In the genomic region with DNA sequence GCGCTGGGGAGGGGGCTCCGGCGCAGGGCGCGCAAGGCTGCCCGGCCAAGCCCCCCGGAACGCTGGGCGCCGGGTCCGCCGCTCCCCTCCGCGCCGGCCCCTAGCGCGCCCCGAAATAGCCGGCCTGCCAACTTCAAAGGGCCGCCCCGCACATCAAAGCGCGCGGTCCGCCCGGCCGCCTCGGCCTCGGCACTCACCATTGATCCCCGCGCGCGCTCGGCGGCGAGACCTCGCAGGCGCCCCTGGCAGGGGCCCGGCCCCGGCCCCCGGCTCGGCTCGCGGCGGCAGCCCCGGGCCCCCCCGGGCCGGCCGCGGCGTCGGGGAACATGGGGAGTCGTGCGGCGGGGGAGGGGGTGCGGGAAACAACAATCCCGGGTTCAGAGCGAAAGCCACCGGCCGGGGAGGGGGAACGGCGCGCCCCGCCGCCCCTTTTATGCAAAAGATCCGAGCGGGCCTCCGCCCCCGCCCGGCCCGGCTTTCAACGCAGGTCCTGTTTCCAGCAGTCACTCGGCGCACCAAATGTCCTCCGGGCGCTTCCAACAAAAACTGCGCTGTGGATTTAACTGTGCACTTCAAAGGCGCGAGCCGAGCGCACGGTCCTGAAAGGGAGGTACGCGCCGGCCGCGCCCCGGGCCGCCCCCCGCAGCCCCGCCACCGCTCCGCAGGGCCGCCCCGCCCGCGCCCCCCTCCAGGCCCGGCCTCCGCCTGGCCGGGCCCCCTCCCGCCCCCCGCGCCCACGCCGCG, we compare ENCODE assay signal across 8 cellular contexts. TPM values are rescaled to one million over a fixed set of nuclear protein-coding genes. Genes with fewer than 3 reads are reported as not detected.
DNase-seq lines count a peak whose midpoint lies in the region; ATAC-seq and TF ChIP-seq lines count a peak whose summit lies in the region.

No MANE protein-coding gene starts in this region.

- POLR2A ChIA-PET in AG04450 (lab: Yijun Ruan, JAX), result interaction anchor here (0.7 kb wide), 1 partner anchor 30 kb away, joined by 3 read pairs; no protein-coding TSS in a partner anchor

- peak overlapping the region; percentile 90 for H3K9ac ChIP-seq in KMS-11

- H3K27ac Mint-ChIP-seq in activated naive CD4-positive, alpha-beta T cell treated with anti-CD3 and anti-CD28 coated beads, Interleukin-2, amount 50 U/mL, for 24 hours, result no peak overlapping the region

- H3K4me1 Mint-ChIP-seq in activated naive CD4-positive, alpha-beta T cell treated with anti-CD3 and anti-CD28 coated beads, Interleukin-2, amount 50 U/mL, for 24 hours, result peaks cover 37% of the 10 kb centered on the region

- H4K20me1 ChIP-seq in KMS-11 (ENCODE audit: insufficient read depth), result no peaks in the 10 kb centered on the region

- H3K79me2 ChIP-seq in KMS-11 (ENCODE audit: insufficient read depth, low read depth), result peaks cover 15% of the 10 kb centered on the region; the same call in 1 of the 2 replicates

- CTCF ChIA-PET in AG04450 (lab: Charles Lee), result interaction anchor here (0.6 kb wide), 1 partner anchor 262 kb away, joined by 14 read pairs; no protein-coding TSS in a partner anchor

- peak overlapping the region; percentile 96 for H3K27ac ChIP-seq in AG04450 (ENCODE audit: low read depth, low read length)
- peak overlapping the region; percentile 95 for H3K27ac ChIP-seq in KMS-11
- peak overlapping the region; percentile 98 for H3K27ac ChIP-seq in SJSA1

- H3K36me3 ChIP-seq in KMS-11 (ENCODE audit: insufficient read depth), result no peaks in the 10 kb centered on the region
- H3K36me3 ChIP-seq in SJSA1, result peaks cover 16% of the 10 kb centered on the region

- no peaks in the 10 kb centered on the region for H3K27me3 Mint-ChIP-seq in activated naive CD4-positive, alpha-beta T cell treated with anti-CD3 and anti-CD28 coated beads, Interleukin-2, amount 50 U/mL, for 24 hours

- H3K4me1 ChIP-seq in KMS-11 (ENCODE audit: low read depth, poor library complexity, severe bottlenecking) (peaks cover 20% of the 10 kb centered on the region), SJSA1 (replicated peaks) (peaks cover 34% of the 10 kb centered on the region)

- H2AFZ ChIP-seq in KMS-11 (ENCODE audit: low read depth), result peak overlapping the region; percentile 91

- H3K36me3 Mint-ChIP-seq in activated naive CD4-positive, alpha-beta T cell treated with anti-CD3 and anti-CD28 coated beads, Interleukin-2, amount 50 U/mL, for 24 hours, result no peaks in the 10 kb centered on the region

- H3K4me3 Mint-ChIP-seq in activated naive CD4-positive, alpha-beta T cell treated with anti-CD3 and anti-CD28 coated beads, Interleukin-2, amount 50 U/mL, for 24 hours, result peak overlapping the region; percentile 83

- peak overlapping the region; percentile 67 for H3K4me3 ChIP-seq in AG04450 (ENCODE audit: low read depth, low read length)
- H3K4me3 ChIP-seq in KMS-11 (IDR thresholded peaks at IDR 0.05; ENCODE audit: insufficient read depth, low read depth, low read length), result no peak overlapping the region
- H3K4me3 ChIP-seq in SJSA1, result peak overlapping the region; percentile 85

- ATAC-seq in GM19395 (IDR thresholded peaks at IDR 0.05; ENCODE audit: unreplicated experiment), result peak; percentile 38

- H3K9me3 Mint-ChIP-seq in activated naive CD4-positive, alpha-beta T cell treated with anti-CD3 and anti-CD28 coated beads, Interleukin-2, amount 50 U/mL, for 24 hours, result no peaks in the 10 kb centered on the region

- H3K9me3 ChIP-seq in AG04450 (ENCODE audit: control insufficient read depth, insufficient read depth, low read length), result no peaks in the 10 kb centered on the region; the same call in 1 of the 2 replicates
- no peaks in the 10 kb centered on the region for H3K9me3 ChIP-seq in SJSA1 (replicated peaks)

- DNase-seq in AG04450 (ENCODE audit: low read depth, low spot score) (peak; percentile 54), SJSA1 (ENCODE audit: low read depth in 1 of 2, low spot score in 2 of 2) (peak; percentile 65 to 90), globus pallidus (ENCODE audit: low spot score) (peak; percentile 66), nucleus accumbens (lab: John Stamatoyannopoulos, UW) (peak in 49 of 56 donors; percentile 21 to 82 (median 54)), stromal cell of bone marrow (ENCODE audit: low read depth) (peak; percentile 65)

- H3K4me2 ChIP-seq in KMS-11, result 0 out of 2 replicates have a peak overlapping the region, but pooled peaks have one; percentile 39

- TF ChIP-seq CTCF in AG04450 (IDR thresholded peaks at IDR 0.05; ENCODE audit: low read depth, low read length) (no peak), KMS-11 (conservative IDR thresholded peaks at IDR 0.05; ENCODE audit: low read depth, low read length) (no peak)

- H3K27me3 ChIP-seq in AG04450 (ENCODE audit: control insufficient read depth, insufficient read depth, low read length) (peaks cover 11% of the 10 kb centered on the region), KMS-11 (ENCODE audit: insufficient read depth, low read depth) (no peaks in the 10 kb centered on the region; the same call in 1 of the 2 replicates), SJSA1 (replicated peaks) (no peaks in the 10 kb centered on the region)

RNA-seq across cellular contexts. Expression of a gene that starts 0.6 kb away (rescaled TPM):
- polyA plus RNA-seq in AG04450 (2011; rRNA removed), result 2.4 and 2.8 TPM in 2 replicates
- 3.5 and 3.8 TPM in 2 replicates for polyA minus RNA-seq in AG04450 (2011; rRNA and poly(A)+ RNA removed)
- total RNA-seq in SJSA1 (2014; rRNA removed; shearing (Covaris generic)), result 4.2 and 4.8 TPM in 2 replicates
